In the genomic region with DNA sequence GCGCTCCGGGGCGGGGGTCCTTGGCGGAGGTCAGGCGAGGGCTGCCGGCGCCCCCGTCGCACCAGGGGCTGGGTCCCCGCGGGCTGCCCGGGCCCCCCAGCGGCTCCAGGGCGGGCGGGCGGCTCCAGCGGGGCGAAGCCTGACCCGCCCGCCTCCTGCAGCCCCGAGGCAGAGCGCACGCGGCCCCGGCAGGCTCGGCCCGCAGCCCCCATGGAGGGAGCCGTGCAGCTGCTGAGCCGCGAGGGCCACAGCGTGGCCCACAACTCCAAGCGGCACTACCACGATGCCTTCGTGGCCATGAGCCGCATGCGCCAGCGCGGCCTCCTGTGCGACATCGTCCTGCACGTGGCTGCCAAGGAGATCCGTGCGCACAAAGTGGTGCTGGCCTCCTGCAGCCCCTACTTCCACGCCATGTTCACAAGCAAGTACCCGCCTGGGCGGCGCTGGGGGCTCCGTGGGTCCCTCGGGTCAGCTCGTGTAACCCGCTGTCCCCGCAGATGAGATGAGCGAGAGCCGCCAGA, we compare ENCODE assay signal across 1 cellular context.
TF ChIP-seq lines count a peak whose summit lies in the region.

No MANE protein-coding gene starts in this region.

TF ChIP-seq in GM23338, 12 proteins besides CTCF, POLR2A, EP300 and RAD21 (continued from another document):
- TF ChIP-seq, protein P1, sequence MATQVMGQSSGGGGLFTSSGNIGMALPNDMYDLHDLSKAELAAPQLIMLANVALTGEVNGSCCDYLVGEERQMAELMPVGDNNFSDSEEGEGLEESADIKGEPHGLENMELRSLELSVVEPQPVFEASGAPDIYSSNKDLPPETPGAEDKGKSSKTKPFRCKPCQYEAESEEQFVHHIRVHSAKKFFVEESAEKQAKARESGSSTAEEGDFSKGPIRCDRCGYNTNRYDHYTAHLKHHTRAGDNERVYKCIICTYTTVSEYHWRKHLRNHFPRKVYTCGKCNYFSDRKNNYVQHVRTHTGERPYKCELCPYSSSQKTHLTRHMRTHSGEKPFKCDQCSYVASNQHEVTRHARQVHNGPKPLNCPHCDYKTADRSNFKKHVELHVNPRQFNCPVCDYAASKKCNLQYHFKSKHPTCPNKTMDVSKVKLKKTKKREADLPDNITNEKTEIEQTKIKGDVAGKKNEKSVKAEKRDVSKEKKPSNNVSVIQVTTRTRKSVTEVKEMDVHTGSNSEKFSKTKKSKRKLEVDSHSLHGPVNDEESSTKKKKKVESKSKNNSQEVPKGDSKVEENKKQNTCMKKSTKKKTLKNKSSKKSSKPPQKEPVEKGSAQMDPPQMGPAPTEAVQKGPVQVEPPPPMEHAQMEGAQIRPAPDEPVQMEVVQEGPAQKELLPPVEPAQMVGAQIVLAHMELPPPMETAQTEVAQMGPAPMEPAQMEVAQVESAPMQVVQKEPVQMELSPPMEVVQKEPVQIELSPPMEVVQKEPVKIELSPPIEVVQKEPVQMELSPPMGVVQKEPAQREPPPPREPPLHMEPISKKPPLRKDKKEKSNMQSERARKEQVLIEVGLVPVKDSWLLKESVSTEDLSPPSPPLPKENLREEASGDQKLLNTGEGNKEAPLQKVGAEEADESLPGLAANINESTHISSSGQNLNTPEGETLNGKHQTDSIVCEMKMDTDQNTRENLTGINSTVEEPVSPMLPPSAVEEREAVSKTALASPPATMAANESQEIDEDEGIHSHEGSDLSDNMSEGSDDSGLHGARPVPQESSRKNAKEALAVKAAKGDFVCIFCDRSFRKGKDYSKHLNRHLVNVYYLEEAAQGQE (IDR thresholded peaks at IDR 0.05; ENCODE audit: unreplicated experiment): no peak
- TF ChIP-seq ZNF114 (CRISPR knock-in tag; IDR thresholded peaks at IDR 0.05): no peak
- TF ChIP-seq JUNB (IDR thresholded peaks at IDR 0.05; ENCODE audit: unreplicated experiment): no peak
- TF ChIP-seq STAT1 (IDR thresholded peaks at IDR 0.05; ENCODE audit: unreplicated experiment): no peak
- TF ChIP-seq ZNF462 (CRISPR knock-in tag; IDR thresholded peaks at IDR 0.05): no peak
TF ChIP-seq in GM23338: peak in this region for 0.
